10 cellular contexts compared by ENCODE assay signal in the genomic region with DNA sequence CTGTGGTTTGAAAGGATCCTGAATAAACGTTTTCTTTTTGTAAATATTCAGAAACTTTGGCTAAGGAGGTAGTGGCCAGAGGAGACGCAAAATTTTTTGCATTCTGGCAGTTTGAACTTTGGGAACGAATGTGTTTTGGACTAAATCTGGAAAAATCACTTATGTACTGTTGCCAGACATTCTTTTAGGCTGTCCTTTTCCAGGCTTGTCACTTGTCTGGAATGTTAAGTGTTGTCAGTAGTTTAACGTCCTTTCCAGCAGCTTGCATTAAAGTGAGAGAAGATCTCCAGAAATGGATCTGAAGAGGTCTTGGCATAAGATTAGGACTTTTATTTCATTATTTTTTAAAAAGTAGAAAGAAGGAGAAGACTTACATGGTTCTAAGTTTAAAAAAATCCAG. TPM values are rescaled to one million over a fixed set of nuclear protein-coding genes. Genes with fewer than 3 reads are reported as not detected.
DNase-seq lines count a peak whose midpoint lies in the region; ATAC-seq and TF ChIP-seq lines count a peak whose summit lies in the region.
"Had no signal": no experiment of that assay in that cellular context is flagged by ENCODE, and none has a peak within 500 bp of the region (broad histone marks: within the 10 kb centered on the region; RNA-seq: fewer than 3 reads in every experiment).

No MANE protein-coding gene starts in this region.

- RAD21 ChIA-PET in HCT116 (lab: Charles Lee; ENCODE audit: low non-redundant PET in 1 of 2, low total read pairs in 2 of 2, uncharacterized antibody in 2 of 2, unreplicated experiment in 2 of 2): no interaction called here

- peaks cover 12% of the 10 kb centered on the region for H3K36me3 Mint-ChIP-seq in brain
- peaks cover 5% of the 10 kb centered on the region for H3K36me3 Mint-ChIP-seq in CD8-positive, alpha-beta T cell
- H3K36me3 Mint-ChIP-seq: IgD-negative memory B cell had no signal

- CTCF ChIA-PET in HCT116 (lab: Charles Lee): interaction anchor here (1.2 kb wide), 1 partner anchor 10 kb away, joined by 3 read pairs; no protein-coding TSS in a partner anchor
- CTCF ChIA-PET in CD8-positive, alpha-beta T cell (lab: Charles Lee): no interaction called here

- intact Hi-C loops in HCT116 (cut with micrococcal nuclease): no loop called here
- intact Hi-C loops in CD8-positive, alpha-beta T cell (cut with DNase I, micrococcal nuclease): no loop called here

- peaks cover 70% of the 10 kb centered on the region for H3K4me1 Mint-ChIP-seq in brain
- H3K4me1 Mint-ChIP-seq in CD8-positive, alpha-beta T cell (ENCODE audit: low read depth): peaks cover 52% of the 10 kb centered on the region

- no peaks in the 10 kb centered on the region for H3K9me2 ChIP-seq in HCT116 (ENCODE audit: insufficient read depth)

- no peaks in the 10 kb centered on the region for H4K20me1 ChIP-seq in HCT116 (ENCODE audit: insufficient read depth)

- ATAC-seq in HCT116: no peak
- no peak for ATAC-seq in GM18498 (IDR thresholded peaks at IDR 0.05; ENCODE audit: unreplicated experiment)
- ATAC-seq in CD8-positive, alpha-beta T cell: no peak
- ATAC-seq: stimulated activated naive CD8-positive, alpha-beta T cell treated with anti-CD3 and anti-CD28 coated beads, Interleukin-15, amount 100 ng/mL, for 72 hours had no signal

- no peaks in the 10 kb centered on the region for H3K27me3 ChIP-seq in HCT116 (ENCODE audit: insufficient read depth, low read length)
- no peaks in the 10 kb centered on the region for H3K27me3 ChIP-seq in subcutaneous abdominal adipose tissue (ENCODE audit: control insufficient read depth in 5 of 5, insufficient read depth in 4 of 5, low read length in 5 of 5)
- H3K27me3 ChIP-seq in CD8-positive, alpha-beta T cell (ENCODE audit: insufficient read depth, low read length): no peaks in the 10 kb centered on the region

- H3K4me2 ChIP-seq in HCT116 (ENCODE audit: low read length): peak overlapping the region; percentile 49

- H3K27ac ChIP-seq in HCT116 (ENCODE audit: low read depth, low read length) (no peak overlapping the region), subcutaneous abdominal adipose tissue (ENCODE audit: low read depth, low read length) (peak overlapping the region; percentile 85)
- H3K27ac ChIP-seq in CD8-positive, alpha-beta T cell (ENCODE audit: low read depth, low read length): no peak overlapping the region

- H3K9me3 Mint-ChIP-seq in brain: no peaks in the 10 kb centered on the region
- no peaks in the 10 kb centered on the region for H3K9me3 Mint-ChIP-seq in CD8-positive, alpha-beta T cell
- H3K9me3 Mint-ChIP-seq: IgD-negative memory B cell; stimulated activated naive CD8-positive, alpha-beta T cell treated with anti-CD3 and anti-CD28 coated beads, Interleukin-15, amount 100 ng/mL, for 72 hours had no signal

- TF ChIP-seq POLR2A in HCT116 (IDR thresholded peaks at IDR 0.05; ENCODE audit: borderline replicate concordance, extremely low read depth, insufficient read depth, insufficient read length): no peak

- no peaks in the 10 kb centered on the region for H3K27me3 Mint-ChIP-seq in brain
- H3K27me3 Mint-ChIP-seq in CD8-positive, alpha-beta T cell (ENCODE audit: low read depth): no peaks in the 10 kb centered on the region
- H3K27me3 Mint-ChIP-seq: IgD-negative memory B cell; stimulated activated naive CD8-positive, alpha-beta T cell treated with anti-CD3 and anti-CD28 coated beads, Interleukin-15, amount 100 ng/mL, for 72 hours had no signal

- H2AFZ ChIP-seq in HCT116 (ENCODE audit: low read depth, low read length, poor library complexity, severe bottlenecking): no peak overlapping the region

- peaks cover 72% of the 10 kb centered on the region for H3K79me2 ChIP-seq in HCT116 (ENCODE audit: insufficient read depth, low read length)

- POLR2A ChIA-PET in HCT116 (lab: Charles Lee): no interaction called here
- POLR2A ChIA-PET in CD8-positive, alpha-beta T cell (lab: Charles Lee): no interaction called here

- DNase-seq in HCT116 (ENCODE audit: low read depth, low spot score) (no peak), iris pigment epithelial cell (ENCODE audit: low read depth) (peak; percentile 66), NCI-H2227 treated with DMSO at 0.1 percent for 48 hours (lab: John Stamatoyannopoulos, UW) (no peak)
- DNase-seq in CD8-positive, alpha-beta T cell: no peak
- no peak for DNase-seq in stimulated activated CD4-positive, alpha-beta T cell treated with anti-CD3 and anti-CD28 coated beads, Interleukin-2, amount 100 ng/mL, for 24 hours
- DNase-seq: stimulated activated naive CD8-positive, alpha-beta T cell treated with anti-CD3 and anti-CD28 coated beads, Interleukin-15, amount 100 ng/mL, for 72 hours had no signal

- H3K4me3 ChIP-seq in HCT116 (replicated peaks in 1 of 2; ENCODE audit: low read depth in 1 of 2, low read length in 2 of 2): 0 out of 4 replicates have a peak overlapping the region, but pooled peaks of 1 of the 2 experiments have one; percentile 2
- peak overlapping the region in 1 of 5 donors; percentile 40 for H3K4me3 ChIP-seq in subcutaneous abdominal adipose tissue (ENCODE audit: low read depth in 1 of 5, low read length in 5 of 5)
- no peak overlapping the region for H3K4me3 ChIP-seq in CD8-positive, alpha-beta T cell (ENCODE audit: low read depth, low read length)

- TF ChIP-seq RAD21 in HCT116 (IDR thresholded peaks at IDR 0.05; ENCODE audit: low read depth): no peak

- BruUV-seq in HCT116 (replicated peaks; lab: Mats Ljungman, UMichigan): no TSS peak

- H3K9ac ChIP-seq in HCT116 (ENCODE audit: low read length): no peak overlapping the region
- peak overlapping the region in 3 of 5 donors; percentile 6 to 19 (median 17) for H3K9ac ChIP-seq in subcutaneous abdominal adipose tissue (ENCODE audit: low read length in 5 of 5)

- peaks cover 38 to 58% of the 10 kb centered on the region in 2 experiments for H3K4me1 ChIP-seq in HCT116 (ENCODE audit: control insufficient read depth in 1 of 2, insufficient read depth in 2 of 2, low read length in 2 of 2)
- H3K4me1 ChIP-seq in subcutaneous abdominal adipose tissue (ENCODE audit: control insufficient read depth in 5 of 5, insufficient read depth in 5 of 5, low read length in 5 of 5): peaks cover 6 to 65% (median 45%) of the 10 kb centered on the region in 5 donors
- peaks cover 33% of the 10 kb centered on the region for H3K4me1 ChIP-seq in CD8-positive, alpha-beta T cell (ENCODE audit: insufficient read depth, low read length)

- no peaks in the 10 kb centered on the region for H3K9me3 ChIP-seq in HCT116 (ENCODE audit: control insufficient read depth in 1 of 2, insufficient read depth in 1 of 2, low read depth in 1 of 2, low read length in 2 of 2)
- no peaks in the 10 kb centered on the region for H3K9me3 ChIP-seq in subcutaneous abdominal adipose tissue (ENCODE audit: control insufficient read depth in 5 of 5, low read length in 5 of 5)
- H3K9me3 ChIP-seq in CD8-positive, alpha-beta T cell (ENCODE audit: low read length): no peaks in the 10 kb centered on the region

- TF ChIP-seq CTCF in HCT116 (IDR thresholded peaks at IDR 0.05 in 2 of 3, conservative IDR thresholded peaks at IDR 0.05 in 1 of 3; ENCODE audit: borderline replicate concordance in 1 of 3, insufficient read depth in 1 of 3, low read depth in 2 of 3, low read length in 2 of 3): no peak
- no peak for TF ChIP-seq CTCF in brain (conservative IDR thresholded peaks at IDR 0.05)
- no peak for TF ChIP-seq CTCF in CD8-positive, alpha-beta T cell (IDR thresholded peaks at IDR 0.05)

- peak overlapping the region in 4 of 5 experiments; percentile 9 to 61 (median 34) for H3K4me3 Mint-ChIP-seq in brain
- H3K4me3 Mint-ChIP-seq in CD8-positive, alpha-beta T cell: no peak overlapping the region
- H3K4me3 Mint-ChIP-seq: IgD-negative memory B cell; stimulated activated naive CD8-positive, alpha-beta T cell treated with anti-CD3 and anti-CD28 coated beads, Interleukin-15, amount 100 ng/mL, for 72 hours had no signal

- peak overlapping the region in 3 of 5 experiments; percentile 43 to 79 (median 73) for H3K27ac Mint-ChIP-seq in brain
- H3K27ac Mint-ChIP-seq in CD8-positive, alpha-beta T cell: no peak overlapping the region
- H3K27ac Mint-ChIP-seq: stimulated activated naive CD8-positive, alpha-beta T cell treated with anti-CD3 and anti-CD28 coated beads, Interleukin-15, amount 100 ng/mL, for 72 hours had no signal

- H3K36me3 ChIP-seq in HCT116 (ENCODE audit: control insufficient read depth in 1 of 2, insufficient read depth in 2 of 2, low read length in 2 of 2) (no peaks in the 10 kb centered on the region), subcutaneous abdominal adipose tissue (ENCODE audit: control insufficient read depth in 5 of 5, insufficient read depth in 5 of 5, low read length in 5 of 5) (no peaks in the 10 kb centered on the region)
- no peaks in the 10 kb centered on the region for H3K36me3 ChIP-seq in CD8-positive, alpha-beta T cell (ENCODE audit: insufficient read depth, low read length)

TF ChIP-seq in HCT116, 20 proteins besides CTCF, POLR2A, EP300 and RAD21:
- TF ChIP-seq SP1 (IDR thresholded peaks at IDR 0.05; ENCODE audit: low read depth) (no peak), YY1 (IDR thresholded peaks at IDR 0.05; ENCODE audit: extremely low read depth, insufficient replicate concordance, low read depth, low read length) (no peak), ATF3 (IDR thresholded peaks at IDR 0.05) (no peak), EGR1 (IDR thresholded peaks at IDR 0.05; ENCODE audit: low read depth) (no peak), JUND (IDR thresholded peaks at IDR 0.05) (no peak), ELF1 (IDR thresholded peaks at IDR 0.05; ENCODE audit: borderline replicate concordance, low read depth) (no peak)
TF ChIP-seq in HCT116: peak in this region for 0.

RNA-seq across cellular contexts. Expression of gene SPECC1L, which starts 18.5 kb away (rescaled TPM):
- total RNA-seq in HCT116 (2021; ENCODE audit: unreplicated experiment): 40.8 TPM
- polyA plus RNA-seq in HCT116 (2012): 9.6 and 11.5 TPM in 2 replicates
- 38.0 TPM for polyA plus RNA-seq in brain (ENCODE audit: insufficient read depth, low read depth, low replicate concordance)
- total RNA-seq in CD8-positive, alpha-beta T cell: 10 to 100 TPM; 24.7 to 28.6 TPM

RNA-seq across cellular contexts. Expression of gene GGT5, which starts 44.3 kb away (rescaled TPM):
- 0.57 TPM for total RNA-seq in HCT116 (2021; ENCODE audit: unreplicated experiment)
- 0.14 and 0.42 TPM in 2 replicates for polyA plus RNA-seq in HCT116 (2012)
- 45.0 TPM for polyA plus RNA-seq in brain (ENCODE audit: insufficient read depth, low read depth, low replicate concordance)
- total RNA-seq in CD8-positive, alpha-beta T cell: not detected
- polyA plus RNA-seq: IgD-negative memory B cell had no signal
